In genomic region chr2:206974556-206974955, GRCh38 we compare ENCODE assay signal across 35 cellular contexts. TPM values are rescaled to one million over a fixed set of nuclear protein-coding genes. Genes with fewer than 3 reads are reported as not detected.
"Had no signal": no experiment of that assay in that cellular context is flagged by ENCODE, and none has a peak within 500 bp of the region (broad histone marks: within the 10 kb centered on the region; RNA-seq: fewer than 3 reads in every experiment).

No MANE protein-coding gene starts in this region.

- H3K4me3 ChIP-seq: adrenal gland, body of pancreas, colonic mucosa had no signal

- H3K27ac Mint-ChIP-seq: activated B cell treated with CpG ODN at 0.5 μM for 24 hours; activated CD4-positive, alpha-beta memory T cell treated with anti-CD3 and anti-CD28 coated beads for 36 hours; activated CD8-positive, alpha-beta memory T cell treated with anti-CD3 and anti-CD28 coated beads, Interleukin-2, amount 10 ng/mL, durations not matched to agents 7 days and 5 days; activated CD8-positive, alpha-beta T cell treated with anti-CD3 and anti-CD28 coated beads, Interleukin-2, amount 10 ng/mL, durations not matched to agents 7 days and 5 days; activated naive CD4-positive, alpha-beta T cell treated with anti-CD3 and anti-CD28 coated beads for 36 hours; activated naive CD4-positive, alpha-beta T cell treated with anti-CD3 and anti-CD28 coated beads, Interleukin-2, amount 50 U/mL, for 24 hours; activated naive CD8-positive, alpha-beta T cell treated with anti-CD3 and anti-CD28 coated beads for 36 hours; activated naive CD8-positive, alpha-beta T cell treated with anti-CD3 and anti-CD28 coated beads, Interleukin-2, amount 50 U/mL, for 24 hours; activated T-helper 1 cell treated with anti-CD3 and anti-CD28 coated beads, Interleukin-12 subunit alpha, Interleukin-12 subunit beta, Interleukin-2, Interleukin-4 antibody, amounts not matched to agents 30 ng/mL and 10 ng/mL and 1 ng/mL, durations not matched to agents 14 hours and 24 hours and 36 hours; activated T-helper 2 cell treated with anti-CD3 and anti-CD28 coated beads, Interferon-gamma antibody, Interleukin-2, Interleukin-4, amounts not matched to agents 10 μg/mL and 5 μg/mL and 100 μg/mL, durations not matched to agents 14 hours and 24 hours and 36 hours; T-helper 17 cell; T-helper 2 cell treated with Interferon-gamma antibody and Interleukin-4, amounts not matched to agents 5 μg/mL and 100 μg/mL, for 36 hours had no signal

- H3K4me3 Mint-ChIP-seq: activated B cell treated with CpG ODN at 0.5 μM for 24 hours; activated CD4-positive, alpha-beta memory T cell treated with anti-CD3 and anti-CD28 coated beads for 36 hours; activated CD8-positive, alpha-beta memory T cell treated with anti-CD3 and anti-CD28 coated beads, Interleukin-2, amount 10 ng/mL, durations not matched to agents 7 days and 5 days; activated CD8-positive, alpha-beta T cell treated with anti-CD3 and anti-CD28 coated beads, Interleukin-2, amount 10 ng/mL, durations not matched to agents 7 days and 5 days; activated naive CD4-positive, alpha-beta T cell treated with anti-CD3 and anti-CD28 coated beads for 36 hours; activated naive CD4-positive, alpha-beta T cell treated with anti-CD3 and anti-CD28 coated beads, Interleukin-2, amount 50 U/mL, for 24 hours; activated naive CD8-positive, alpha-beta T cell treated with anti-CD3 and anti-CD28 coated beads for 36 hours; activated naive CD8-positive, alpha-beta T cell treated with anti-CD3 and anti-CD28 coated beads, Interleukin-2, amount 50 U/mL, for 24 hours; activated T-helper 1 cell treated with anti-CD3 and anti-CD28 coated beads, Interleukin-12 subunit alpha, Interleukin-12 subunit beta, Interleukin-2, Interleukin-4 antibody, amounts not matched to agents 30 ng/mL and 10 ng/mL and 1 ng/mL, durations not matched to agents 14 hours and 24 hours and 36 hours; T-helper 17 cell; T-helper 2 cell treated with Interferon-gamma antibody and Interleukin-4, amounts not matched to agents 5 μg/mL and 100 μg/mL, for 36 hours had no signal

- H3K9me3 Mint-ChIP-seq: activated B cell treated with CpG ODN at 0.5 μM for 24 hours; activated naive CD4-positive, alpha-beta T cell treated with anti-CD3 and anti-CD28 coated beads for 36 hours; activated naive CD4-positive, alpha-beta T cell treated with anti-CD3 and anti-CD28 coated beads, Interleukin-2, amount 50 U/mL, for 24 hours; activated naive CD8-positive, alpha-beta T cell treated with anti-CD3 and anti-CD28 coated beads for 36 hours; activated naive CD8-positive, alpha-beta T cell treated with anti-CD3 and anti-CD28 coated beads, Interleukin-2, amount 50 U/mL, for 24 hours had no signal

- H3K4me1 Mint-ChIP-seq: activated B cell treated with CpG ODN at 0.5 μM for 24 hours; activated CD8-positive, alpha-beta memory T cell treated with anti-CD3 and anti-CD28 coated beads, Interleukin-2, amount 10 ng/mL, durations not matched to agents 7 days and 5 days; activated naive CD4-positive, alpha-beta T cell treated with anti-CD3 and anti-CD28 coated beads, Interleukin-2, amount 50 U/mL, for 24 hours; activated naive CD8-positive, alpha-beta T cell treated with anti-CD3 and anti-CD28 coated beads for 36 hours; activated naive CD8-positive, alpha-beta T cell treated with anti-CD3 and anti-CD28 coated beads, Interleukin-2, amount 50 U/mL, for 24 hours; T-helper 17 cell had no signal

- H3K36me3 Mint-ChIP-seq: activated CD4-positive, alpha-beta memory T cell treated with anti-CD3 and anti-CD28 coated beads for 36 hours; activated CD8-positive, alpha-beta memory T cell treated with anti-CD3 and anti-CD28 coated beads, Interleukin-2, amount 10 ng/mL, durations not matched to agents 7 days and 5 days; activated naive CD4-positive, alpha-beta T cell treated with anti-CD3 and anti-CD28 coated beads, Interleukin-2, amount 50 U/mL, for 24 hours; activated naive CD8-positive, alpha-beta T cell treated with anti-CD3 and anti-CD28 coated beads for 36 hours had no signal

- DNase-seq: activated B cell treated with CpG ODN at 0.5 μM for 24 hours; activated CD4-positive, alpha-beta memory T cell treated with anti-CD3 and anti-CD28 coated beads for 36 hours; activated CD4-positive, alpha-beta T cell treated with anti-CD3 and anti-CD28 coated beads for 48 hours; activated CD4-positive, alpha-beta T cell treated with anti-CD3 and anti-CD28 coated beads, Interleukin-2, amount 50 U/mL, for 1 hour; activated CD8-positive, alpha-beta memory T cell treated with anti-CD3 and anti-CD28 coated beads, Interleukin-2, amount 10 ng/mL, durations not matched to agents 7 days and 5 days; activated CD8-positive, alpha-beta memory T cell treated with anti-CD3 and anti-CD28 coated beads, Interleukin-2, amount 50 U/mL, for 4 hours; activated CD8-positive, alpha-beta T cell treated with anti-CD3 and anti-CD28 coated beads, Interleukin-2, amount 10 ng/mL, durations not matched to agents 7 days and 5 days; activated effector memory CD4-positive, alpha-beta T cell treated with anti-CD3 and anti-CD28 coated beads, Interleukin-2, amount 50 U/mL, for 16 hours; activated naive CD4-positive, alpha-beta T cell treated with anti-CD3 and anti-CD28 coated beads for 36 hours; activated naive CD8-positive, alpha-beta T cell treated with anti-CD3 and anti-CD28 coated beads for 36 hours; activated naive CD8-positive, alpha-beta T cell treated with anti-CD3 and anti-CD28 coated beads, Interleukin-2, amount 50 U/mL, for 24 hours; activated T-cell treated with anti-CD3 and anti-CD28 coated beads, Interleukin-2, amount 50 U/mL, for 1 hour; activated T-cell treated with anti-CD3 and anti-CD28 coated beads, Interleukin-2, amount 50 U/mL, for 48 hours; adrenal gland; amygdala; aorta; body of pancreas; caudate nucleus; colonic mucosa; effector CD8-positive, alpha-beta T cell; foreskin fibroblast; head of caudate nucleus; T-helper 1 cell; T-helper 17 cell; WERI-Rb-1 had no signal

- ATAC-seq: activated CD4-positive, CD25-positive, alpha-beta regulatory T cell treated with anti-CD3 and anti-CD28 coated beads, Interleukin-2, amount 50 U/mL, for 24 hours; activated CD8-positive, alpha-beta memory T cell treated with anti-CD3 and anti-CD28 coated beads, Interleukin-2, amount 10 ng/mL, durations not matched to agents 7 days and 5 days; activated CD8-positive, alpha-beta T cell treated with anti-CD3 and anti-CD28 coated beads, Interleukin-2, amount 10 ng/mL, durations not matched to agents 7 days and 5 days; activated naive CD8-positive, alpha-beta T cell treated with anti-CD3 and anti-CD28 coated beads, Interleukin-2, amount 50 U/mL, for 24 hours; body of pancreas; esophagus mucosa; T-helper 17 cell had no signal

RNA-seq across cellular contexts. Expression of gene CPO, which starts 35.2 kb away (rescaled TPM):
- total RNA-seq: activated B cell treated with CpG ODN at 0.5 μM for 24 hours; activated CD4-positive, alpha-beta memory T cell treated with anti-CD3 and anti-CD28 coated beads for 36 hours; activated CD8-positive, alpha-beta memory T cell treated with anti-CD3 and anti-CD28 coated beads for 36 hours; activated CD8-positive, alpha-beta memory T cell treated with anti-CD3 and anti-CD28 coated beads, Interleukin-2, amount 10 ng/mL, durations not matched to agents 7 days and 5 days; activated CD8-positive, alpha-beta T cell treated with anti-CD3 and anti-CD28 coated beads, Interleukin-2, amount 10 ng/mL, durations not matched to agents 7 days and 5 days; activated naive CD4-positive, alpha-beta T cell treated with anti-CD3 and anti-CD28 coated beads for 36 hours; activated naive CD8-positive, alpha-beta T cell treated with anti-CD3 and anti-CD28 coated beads for 36 hours; activated T-helper 1 cell treated with anti-CD3 and anti-CD28 coated beads, Interleukin-12 subunit alpha, Interleukin-12 subunit beta, Interleukin-2, Interleukin-4 antibody, amounts not matched to agents 30 ng/mL and 10 ng/mL and 1 ng/mL, durations not matched to agents 14 hours and 24 hours and 36 hours; activated T-helper 2 cell treated with anti-CD3 and anti-CD28 coated beads, Interferon-gamma antibody, Interleukin-2, Interleukin-4, amounts not matched to agents 10 μg/mL and 5 μg/mL and 100 μg/mL, durations not matched to agents 14 hours and 24 hours and 36 hours; body of pancreas; colonic mucosa; dermis microvascular lymphatic vessel endothelial cell; epithelial cell of proximal tubule; esophagus mucosa; frontal cortex had no signal
